In the genomic region with DNA sequence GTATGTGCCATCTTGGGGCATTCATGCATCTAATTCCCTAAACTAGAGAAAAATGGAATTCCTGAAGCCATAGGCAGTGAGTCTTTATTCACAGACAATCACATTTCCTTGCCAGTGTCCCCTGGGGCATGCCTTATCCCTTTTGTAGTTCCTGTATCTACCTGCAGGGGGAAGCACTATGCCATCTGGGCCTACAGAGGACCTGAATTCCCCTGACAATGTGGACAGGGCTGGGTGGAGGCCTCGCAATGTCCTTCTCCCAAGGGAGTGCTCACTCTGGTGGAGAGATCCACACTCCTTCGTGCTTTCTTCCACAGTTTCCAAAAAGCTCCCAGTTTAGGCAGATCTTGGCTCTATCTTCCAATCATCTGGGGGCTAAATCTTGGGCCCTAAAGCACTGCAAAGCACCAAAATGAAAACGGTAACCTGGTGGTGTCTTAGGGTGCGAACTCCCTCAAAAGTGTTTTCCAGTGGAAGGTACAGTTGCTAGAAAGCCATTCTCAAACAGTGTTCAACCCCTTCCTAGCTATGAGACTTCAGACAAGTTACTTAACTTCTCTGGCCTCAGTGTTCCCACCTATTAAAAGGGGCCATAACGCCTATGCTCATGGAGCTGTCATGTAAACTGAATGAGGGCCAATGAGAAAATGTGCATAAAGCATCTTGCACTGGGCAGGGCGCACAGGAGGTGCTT, we compare ENCODE assay signal across 8 cellular contexts. TPM values are rescaled to one million over a fixed set of nuclear protein-coding genes. Genes with fewer than 3 reads are reported as not detected.
A peak's percentile ranks its signal among the peaks of the same experiment; 100 is the strongest.
DNase-seq lines count a peak whose midpoint lies in the region; ATAC-seq and TF ChIP-seq lines count a peak whose summit lies in the region.

No MANE protein-coding gene starts in this region.

- intact Hi-C loops in activated CD4-positive, alpha-beta T cell treated with anti-CD3 and anti-CD28 coated beads for 36 hours (cut with DNase I, micrococcal nuclease), result loop anchor here (1.0 to 10.0 kb wide), 8 partner anchors 18 to 405 kb away; a partner anchor contains a TSS
- intact Hi-C loops in lower lobe of right lung (cut with DNase I), result loop anchor here (10.0 kb wide), 1 partner anchor 167 kb away; a partner anchor contains a TSS

- H3K36me3 ChIP-seq in lower lobe of right lung, result no peaks in the 10 kb centered on the region

- CTCF ChIA-PET in activated CD4-positive, alpha-beta T cell treated with anti-CD3 and anti-CD28 coated beads for 36 hours (lab: Charles Lee), result interaction anchor here (0.6 to 6.4 kb wide), 20 partner anchors 9 to 626 kb away, joined by 3 to 55 read pairs (median 4); a partner anchor contains a TSS

- H3K27me3 Mint-ChIP-seq in activated CD4-positive, alpha-beta T cell treated with anti-CD3 and anti-CD28 coated beads for 36 hours, result no peaks in the 10 kb centered on the region

- ATAC-seq in HG03095 (IDR thresholded peaks at IDR 0.05; ENCODE audit: unreplicated experiment), result peak; percentile 57
- peak; percentile 63 for ATAC-seq in activated CD4-positive, alpha-beta T cell treated with anti-CD3 and anti-CD28 coated beads for 36 hours
- peak; percentile 93 to 95 for ATAC-seq in lower lobe of right lung

- H3K4me1 ChIP-seq in lower lobe of right lung, result no peaks in the 10 kb centered on the region

- no peak overlapping the region for H3K4me3 ChIP-seq in coronary artery
- no peak overlapping the region for H3K4me3 ChIP-seq in lower lobe of right lung

- TF ChIP-seq CTCF in coronary artery (IDR thresholded peaks at IDR 0.05), result peak; percentile 34
- peak; percentile 79 for TF ChIP-seq CTCF in lower lobe of right lung (IDR thresholded peaks at IDR 0.05)

- H3K9me3 ChIP-seq in lower lobe of right lung, result no peaks in the 10 kb centered on the region

- H3K9me3 Mint-ChIP-seq in activated CD4-positive, alpha-beta T cell treated with anti-CD3 and anti-CD28 coated beads for 36 hours (ENCODE audit: low read depth), result no peaks in the 10 kb centered on the region

- peaks cover 25% of the 10 kb centered on the region for H3K4me1 Mint-ChIP-seq in activated CD4-positive, alpha-beta T cell treated with anti-CD3 and anti-CD28 coated beads for 36 hours

- DNase-seq in activated gamma-delta T cell treated with Interleukin-2 at 50 U/mL for 16 hours, result peak; percentile 61
- no peak for DNase-seq in activated gamma-delta T cell (lab: John Stamatoyannopoulos, UW)
- peak; percentile 55 for DNase-seq in NCI-H226
- peak; percentile 72 for DNase-seq in activated CD4-positive, alpha-beta T cell treated with anti-CD3 and anti-CD28 coated beads for 36 hours
- DNase-seq in coronary artery (ENCODE audit: low spot score), result no peak
- DNase-seq in lower lobe of right lung, result no peak
- peak; percentile 31 for DNase-seq in stimulated activated CD8-positive, alpha-beta memory T cell treated with anti-CD3 and anti-CD28 coated beads, Interleukin-4, amount 100 ng/mL, for 24 hours (ENCODE audit: low read depth)

- H3K4me3 Mint-ChIP-seq in activated CD4-positive, alpha-beta T cell treated with anti-CD3 and anti-CD28 coated beads for 36 hours, result no peak overlapping the region

- H3K27ac ChIP-seq in coronary artery, result no peak overlapping the region
- H3K27ac ChIP-seq in lower lobe of right lung, result no peak overlapping the region

- H3K27me3 ChIP-seq in lower lobe of right lung (ENCODE audit: low read depth), result no peaks in the 10 kb centered on the region

- POLR2A ChIA-PET in activated CD4-positive, alpha-beta T cell treated with anti-CD3 and anti-CD28 coated beads for 36 hours (lab: Charles Lee), result interaction anchor here (0.6 kb wide), 1 partner anchor 16 kb away, joined by 3 read pairs; no protein-coding TSS in a partner anchor

- no peak overlapping the region for H3K27ac Mint-ChIP-seq in activated CD4-positive, alpha-beta T cell treated with anti-CD3 and anti-CD28 coated beads for 36 hours

- H3K36me3 Mint-ChIP-seq in activated CD4-positive, alpha-beta T cell treated with anti-CD3 and anti-CD28 coated beads for 36 hours (ENCODE audit: low read depth), result no peaks in the 10 kb centered on the region

RNA-seq across cellular contexts. Expression of a gene that starts 17.5 kb away (rescaled TPM):
- 1 to 10 TPM; 1.9 to 2.0 TPM for total RNA-seq in activated CD4-positive, alpha-beta T cell treated with anti-CD3 and anti-CD28 coated beads for 36 hours
- 6.2 TPM for total RNA-seq in lower lobe of right lung

Comparison
In these comparisons a context has a peak if more than half of its experiments do, and no peak if none do; other contexts are left out.
1. DNase-seq: peak in activated gamma-delta T cell treated with Interleukin-2 at 50 U/mL for 16 hours (single experiment), NCI-H226 (single experiment), activated CD4-positive, alpha-beta T cell treated with anti-CD3 and anti-CD28 coated beads for 36 hours (single experiment) and stimulated activated CD8-positive, alpha-beta memory T cell treated with anti-CD3 and anti-CD28 coated beads, Interleukin-4, amount 100 ng/mL, for 24 hours (single experiment); none in activated gamma-delta T cell (single experiment), coronary artery (single experiment) and lower lobe of right lung (single experiment).
2. Peak in every context shown above with its lines, with median percentiles within 50 percentile points of each other: ATAC-seq.